Comparison of ENCODE assay signal across 12 cellular contexts in the genomic region with DNA sequence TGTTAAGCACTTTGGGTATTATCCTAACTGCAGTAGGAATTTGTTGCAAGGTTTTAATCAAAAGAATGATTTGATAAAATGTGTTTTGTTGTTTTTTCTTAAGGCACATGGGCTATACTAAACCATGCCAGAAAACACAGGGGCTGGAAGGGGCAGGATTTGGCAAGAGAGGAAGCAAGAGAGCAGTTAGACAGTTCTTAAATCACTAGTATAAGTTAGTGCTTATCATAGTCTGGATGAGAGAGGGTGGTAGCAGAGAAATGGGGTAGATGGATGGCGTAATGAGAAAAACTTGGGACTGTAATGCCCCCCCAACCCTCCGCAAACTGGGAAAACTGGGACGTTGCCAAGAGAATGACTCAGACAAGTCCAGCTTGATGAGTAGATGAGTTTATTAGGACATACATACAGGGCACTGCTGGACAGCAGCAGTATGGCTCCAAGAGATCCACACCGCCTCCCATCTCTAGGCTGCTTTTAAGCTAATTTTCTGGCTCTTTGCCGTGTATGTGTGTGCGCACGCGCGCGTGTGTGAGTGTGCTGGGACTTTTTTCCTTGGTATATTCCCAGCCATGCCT.
DNase-seq lines count a peak whose midpoint lies in the region; ATAC-seq and TF ChIP-seq lines count a peak whose summit lies in the region.
"Had no signal": no experiment of that assay in that cellular context is flagged by ENCODE, and none has a peak within 500 bp of the region (broad histone marks: within the 10 kb centered on the region; RNA-seq: fewer than 3 reads in every experiment).

No MANE protein-coding gene starts in this region.

- H3K27ac ChIP-seq in right lobe of liver = no peak overlapping the region
- H3K27ac ChIP-seq: BLaER1, body of pancreas had no signal

- intact Hi-C loops in right lobe of liver (cut with DNase I) = no loop called here

- no peaks in the 10 kb centered on the region for H3K27me3 Mint-ChIP-seq in T-helper 17 cell

- WGBS in right lobe of liver (ENCODE audit: insufficient coverage, low coverage, low lambda C conversion rate, missing lambda C conversion rate) = 93% methylated on average over 8 of the region's 10 CpGs

- peaks cover 0 to 3% (median 0%) of the 10 kb centered on the region in 4 donors for H3K36me3 ChIP-seq in right lobe of liver
- H3K36me3 ChIP-seq: BLaER1 had no signal

- H3K27ac Mint-ChIP-seq in T-helper 17 cell = no peak overlapping the region

- no peak for TF ChIP-seq POLR2A in right lobe of liver (IDR thresholded peaks at IDR 0.05)

- peak; percentile 22 to 59 (median 43) for ATAC-seq in right lobe of liver
- no peak for ATAC-seq in T-helper 17 cell
- ATAC-seq: body of pancreas had no signal

- H3K9me3 ChIP-seq in right lobe of liver = no peaks in the 10 kb centered on the region
- no peaks in the 10 kb centered on the region for H3K9me3 ChIP-seq in T-helper 17 cell (ENCODE audit: control insufficient read depth, low read length, poor library complexity, severe bottlenecking)
- H3K9me3 ChIP-seq: BLaER1, body of pancreas had no signal

- no peaks in the 10 kb centered on the region for H3K27me3 ChIP-seq in right lobe of liver
- H3K27me3 ChIP-seq: BLaER1, body of pancreas had no signal

- peaks cover 6% of the 10 kb centered on the region for H3K4me1 Mint-ChIP-seq in T-helper 17 cell
- H3K4me1 Mint-ChIP-seq: H9 had no signal

- TF ChIP-seq CTCF in right lobe of liver (IDR thresholded peaks at IDR 0.05) = no peak

- H3K4me3 Mint-ChIP-seq in T-helper 17 cell = no peak overlapping the region
- H3K4me3 Mint-ChIP-seq: H9 had no signal

- peak; percentile 48 for DNase-seq in AG08396 (ENCODE audit: low spot score)
- DNase-seq in NCI-H2227 (lab: John Stamatoyannopoulos, UW; ENCODE audit: unreplicated experiment) = peak; percentile 60
- peak; percentile 33 to 81 for DNase-seq in dermis microvascular lymphatic vessel endothelial cell (ENCODE audit: low read depth in 2 of 2)
- no peak for DNase-seq in right lobe of liver
- DNase-seq in activated effector memory CD4-positive, alpha-beta T cell treated with Interleukin-2 at 50 U/mL for 16 hours = no peak
- DNase-seq in T-helper 17 cell = no peak
- DNase-seq in OCI-M2 (lab: John Stamatoyannopoulos, UW; ENCODE audit: unreplicated experiment) = no peak
- DNase-seq in D341Med (ENCODE audit: low spot score) = no peak
- DNase-seq: body of pancreas, H9, NCI-H1092 treated with DMSO at 0.1 percent for 48 hours had no signal

- H3K4me1 ChIP-seq in right lobe of liver = no peaks in the 10 kb centered on the region
- H3K4me1 ChIP-seq: BLaER1, body of pancreas had no signal

- peaks cover 3% of the 10 kb centered on the region for H3K36me3 Mint-ChIP-seq in T-helper 17 cell (ENCODE audit: low read depth)

- no peak overlapping the region for H3K4me3 ChIP-seq in right lobe of liver
- H3K4me3 ChIP-seq: BLaER1, body of pancreas had no signal

Comparison
In these comparisons a context has a peak if more than half of its experiments do, and no peak if none do; other contexts are left out.
1. DNase-seq: peak in AG08396 (single experiment), NCI-H2227 (single experiment) and dermis microvascular lymphatic vessel endothelial cell (2 of 2); none in right lobe of liver (0 of 3), activated effector memory CD4-positive, alpha-beta T cell treated with Interleukin-2 at 50 U/mL for 16 hours (single experiment), T-helper 17 cell (0 of 3), OCI-M2 (single experiment) and D341Med (single experiment).